ENCODE assay signal across 8 cellular contexts in genomic region chr2:199485732-199486335, GRCh38. TPM values are rescaled to one million over a fixed set of nuclear protein-coding genes. Genes with fewer than 3 reads are reported as not detected.
DNase-seq lines count a peak whose midpoint lies in the region; ATAC-seq and TF ChIP-seq lines count a peak whose summit lies in the region.

No MANE protein-coding gene starts in this region.

- no peaks in the 10 kb centered on the region for H3K4me1 ChIP-seq in uterus

- ATAC-seq in HG03457 (IDR thresholded peaks at IDR 0.05; ENCODE audit: unreplicated experiment) (peak; percentile 59), HG03175 (IDR thresholded peaks at IDR 0.05; ENCODE audit: unreplicated experiment) (no peak)

- intact Hi-C loops in uterus (cut with DNase I; ENCODE audit: low total_unique reads) = no loop called here

- no peak for TF ChIP-seq POLR2A in uterus (IDR thresholded peaks at IDR 0.05)

- DNase-seq in ACHN = peak; percentile 71
- DNase-seq in GM03348 (ENCODE audit: low spot score) = peak; percentile 77
- DNase-seq in NCI-H82 treated with DMSO at 0.1 percent for 48 hours (lab: John Stamatoyannopoulos, UW; ENCODE audit: unreplicated experiment) = peak; percentile 63
- DNase-seq in amniotic stem cell (lab: John Stamatoyannopoulos, UW) = peak; percentile 49
- DNase-seq in kidney tubule cell (ENCODE audit: low spot score) = peak; percentile 64
- no peak for DNase-seq in uterus

- TF ChIP-seq CTCF in uterus (IDR thresholded peaks at IDR 0.05) = peak in 3 of 4 experiments; percentile 22 to 33 (median 28)

- H3K27ac ChIP-seq in uterus = no peak overlapping the region

- in situ Hi-C loops in ACHN (cut with HindIII; ENCODE audit: low pct_ligation_motif_present, low pct_unique_long_range_greater_than_20kb, low sequenced_read_pairs) = no loop called here

- H3K9me3 ChIP-seq in uterus = no peaks in the 10 kb centered on the region

- H3K27me3 ChIP-seq in uterus = no peaks in the 10 kb centered on the region

- H3K36me3 ChIP-seq in uterus = no peaks in the 10 kb centered on the region

- no peak overlapping the region for H3K4me3 ChIP-seq in uterus

RNA-seq across cellular contexts. Expression of gene SATB2, which starts 28.1 kb away (rescaled TPM):
- 1 to 10 TPM; 1.0 to 8.8 (median 5.0) TPM for total RNA-seq in uterus

Comparison
In these comparisons a context has a peak if more than half of its experiments do, and no peak if none do; other contexts are left out.
1. DNase-seq: peak in ACHN (single experiment), GM03348 (single experiment), NCI-H82 treated with DMSO at 0.1 percent for 48 hours (single experiment), amniotic stem cell (single experiment) and kidney tubule cell (single experiment); none in uterus (0 of 2).